8 cellular contexts compared by ENCODE assay signal in genomic region chr1:36342426-36343185, GRCh38. TPM values are rescaled to one million over a fixed set of nuclear protein-coding genes. Genes with fewer than 3 reads are reported as not detected.
DNase-seq lines count a peak whose midpoint lies in the region; ATAC-seq and TF ChIP-seq lines count a peak whose summit lies in the region.

No MANE protein-coding gene starts in this region.

- H3K27ac Mint-ChIP-seq in HFFc6 = peak overlapping the region; percentile 88
- H3K27ac Mint-ChIP-seq in stimulated activated naive B cell treated with anti-CD40 and anti-IgM and Interleukin-4, amounts not matched to agents 10 μg/mL and 1 μg/mL and 100 μg/mL, for 72 hours = no peak overlapping the region

- peaks cover 35% of the 10 kb centered on the region for H3K36me3 ChIP-seq in BJ (ENCODE audit: control insufficient read depth, insufficient read depth, low read length)
- no peaks in the 10 kb centered on the region for H3K36me3 ChIP-seq in breast epithelium
- H3K36me3 ChIP-seq in left lung = peaks cover 0 to 84% of the 10 kb centered on the region in 2 donors

- CTCF ChIA-PET in BJ (lab: Yijun Ruan, JAX) = interaction anchor here (0.5 to 7.0 kb wide), 29 partner anchors 9 to 256 kb away, joined by 3 to 88 read pairs (median 9); partner anchors contain the start of genes EVA1B, LSM10, SH3D21 and TRAPPC3

- POLR2A ChIA-PET in BJ (lab: Charles Lee) = interaction anchor here (0.6 to 0.8 kb wide), 2 partner anchors 45 to 78 kb away, joined by 4 to 5 read pairs; no protein-coding TSS in a partner anchor

- 0 out of 2 replicates have a peak overlapping the region, but pooled peaks have one; percentile 15 for H3K4me3 Mint-ChIP-seq in HFFc6
- H3K4me3 Mint-ChIP-seq in stimulated activated naive B cell treated with anti-CD40 and anti-IgM and Interleukin-4, amounts not matched to agents 10 μg/mL and 1 μg/mL and 100 μg/mL, for 72 hours = no peak overlapping the region

- peak overlapping the region; percentile 45 to 55 for H3K27ac ChIP-seq in breast epithelium
- H3K27ac ChIP-seq in left lung = peak overlapping the region; percentile 33 to 72

- ATAC-seq in left lung = peak; percentile 86
- ATAC-seq in stimulated activated naive B cell treated with anti-CD40 and anti-IgM and Interleukin-4, amounts not matched to agents 10 μg/mL and 1 μg/mL and 100 μg/mL, for 72 hours (replicated peaks) = peak; percentile 69 to 82
- ATAC-seq in GM18858 (IDR thresholded peaks at IDR 0.05; ENCODE audit: unreplicated experiment) = no peak
- ATAC-seq in HG03280 (IDR thresholded peaks at IDR 0.05; ENCODE audit: unreplicated experiment) = no peak

- no peaks in the 10 kb centered on the region; the same call in none of the 2 replicates for H3K27me3 Mint-ChIP-seq in HFFc6 (ENCODE audit: insufficient read depth)
- H3K27me3 Mint-ChIP-seq in stimulated activated naive B cell treated with anti-CD40 and anti-IgM and Interleukin-4, amounts not matched to agents 10 μg/mL and 1 μg/mL and 100 μg/mL, for 72 hours = no peaks in the 10 kb centered on the region

- peaks cover 30% of the 10 kb centered on the region for H3K4me1 Mint-ChIP-seq in HFFc6 (ENCODE audit: low read depth)
- H3K4me1 Mint-ChIP-seq in stimulated activated naive B cell treated with anti-CD40 and anti-IgM and Interleukin-4, amounts not matched to agents 10 μg/mL and 1 μg/mL and 100 μg/mL, for 72 hours = peaks cover 5 to 14% of the 10 kb centered on the region in 2 donors

- H3K27me3 ChIP-seq in BJ (ENCODE audit: control insufficient read depth, insufficient read depth, low read length) (no peaks in the 10 kb centered on the region), breast epithelium (no peaks in the 10 kb centered on the region), left lung (no peaks in the 10 kb centered on the region)

- no peaks in the 10 kb centered on the region for H3K9me3 Mint-ChIP-seq in HFFc6
- no peaks in the 10 kb centered on the region for H3K9me3 Mint-ChIP-seq in stimulated activated naive B cell treated with anti-CD40 and anti-IgM and Interleukin-4, amounts not matched to agents 10 μg/mL and 1 μg/mL and 100 μg/mL, for 72 hours

- DNase-seq in BJ (ENCODE audit: low read depth) (no peak), HFFc6 (peak; percentile 83), T-helper 2 cell (peak in 4 of 5 experiments; percentile 17 to 54 (median 38)), breast epithelium (ENCODE audit: low spot score in 2 of 2) (no peak), left lung (no peak)
- no peak for DNase-seq in stimulated activated naive B cell treated with anti-CD40 and anti-IgM and Interleukin-4, amounts not matched to agents 10 μg/mL and 1 μg/mL and 100 μg/mL, for 72 hours

- peaks cover 20% of the 10 kb centered on the region; the same call in 1 of the 2 replicates for H3K36me3 Mint-ChIP-seq in HFFc6 (ENCODE audit: low read depth)
- peaks cover 42 to 53% of the 10 kb centered on the region in 2 donors for H3K36me3 Mint-ChIP-seq in stimulated activated naive B cell treated with anti-CD40 and anti-IgM and Interleukin-4, amounts not matched to agents 10 μg/mL and 1 μg/mL and 100 μg/mL, for 72 hours

- intact Hi-C loops in breast epithelium (cut with DNase I; ENCODE audit: low total_unique reads) = loop anchor here (1.0 kb wide), 1 partner anchor 21 kb away; no protein-coding TSS in a partner anchor
- intact Hi-C loops in left lung (cut with DNase I) = loop anchor here in 1 of 2 donors (5.0 kb wide), 1 partner anchor 75 kb away; no protein-coding TSS in a partner anchor

- H3K4me1 ChIP-seq in breast epithelium = no peaks in the 10 kb centered on the region
- H3K4me1 ChIP-seq in left lung = peaks cover 0 to 50% of the 10 kb centered on the region in 2 donors

- peak; percentile 81 for TF ChIP-seq CTCF in BJ (IDR thresholded peaks at IDR 0.05; ENCODE audit: insufficient read depth, low read depth, low read length)
- TF ChIP-seq CTCF in HFFc6 (IDR thresholded peaks at IDR 0.05) = peak; percentile 87
- TF ChIP-seq CTCF in breast epithelium (IDR thresholded peaks at IDR 0.05) = peak in 2 of 3 donors; percentile 49 to 65
- TF ChIP-seq CTCF in left lung (IDR thresholded peaks at IDR 0.05) = peak; percentile 44 to 70

- H3K9me3 ChIP-seq in breast epithelium (no peaks in the 10 kb centered on the region), left lung (no peaks in the 10 kb centered on the region)

- H3K4me3 ChIP-seq in BJ (ENCODE audit: low read depth, low read length) (no peak overlapping the region), breast epithelium (no peak overlapping the region), left lung (no peak overlapping the region)

- no peak for TF ChIP-seq POLR2A in breast epithelium (IDR thresholded peaks at IDR 0.05)

RNA-seq across cellular contexts. Expression of gene EVA1B, which starts 19.2 kb away (rescaled TPM):
- 101 and 133 TPM in 2 replicates for polyA plus RNA-seq in BJ (2011; rRNA removed)
- 18.2 and 21.1 TPM in 2 replicates for polyA minus RNA-seq in BJ (2011; rRNA and poly(A)+ RNA removed)
- total RNA-seq in HFFc6 (2021; fragmentation: NEBNext Ultra II Directional; extraction: Animal tissue kit (Norgen Biotek cat#: 25700)) = 100 to 1,000 TPM; 152 to 206 (median 155) TPM
- total RNA-seq in breast epithelium (100 to 1,000 TPM in 2 of 3 donors, 10 to 100 TPM in 1; 62.1 to 129 (median 118) TPM), left lung (10 to 100 TPM; 34.2 to 34.7 TPM)

RNA-seq across cellular contexts. Expression of gene SH3D21, which starts 36.4 kb away (rescaled TPM):
- polyA plus RNA-seq in BJ (2011; rRNA removed) = 3.2 and 3.3 TPM in 2 replicates
- polyA minus RNA-seq in BJ (2011; rRNA and poly(A)+ RNA removed) = 2.3 and 4.5 TPM in 2 replicates
- 1 to 10 TPM; 2.7 to 5.3 (median 2.9) TPM for total RNA-seq in HFFc6 (2021; fragmentation: NEBNext Ultra II Directional; extraction: Animal tissue kit (Norgen Biotek cat#: 25700))
- 10 to 100 TPM in 2 of 3 donors, under 1 TPM in 1; 0.80 to 18.7 (median 18.0) TPM for total RNA-seq in breast epithelium
- 10 to 100 TPM in 1 of 2 donors, 1 to 10 TPM in 1; 7.1 to 25.9 TPM for total RNA-seq in left lung

RNA-seq across cellular contexts. Expression of gene STK40, which starts 43.1 kb away (rescaled TPM):
- 19.5 and 29.5 TPM in 2 replicates for polyA plus RNA-seq in BJ (2011; rRNA removed)
- polyA minus RNA-seq in BJ (2011; rRNA and poly(A)+ RNA removed) = 15.2 and 17.5 TPM in 2 replicates
- total RNA-seq in HFFc6 (2021; fragmentation: NEBNext Ultra II Directional; extraction: Animal tissue kit (Norgen Biotek cat#: 25700)) = 10 to 100 TPM; 24.1 to 26.5 (median 25.1) TPM
- total RNA-seq in breast epithelium (10 to 100 TPM; 22.5 to 36.0 (median 26.2) TPM), left lung (10 to 100 TPM; 54.7 to 97.7 TPM)

RNA-seq across cellular contexts. Expression of gene LSM10, which starts 55.1 kb away (rescaled TPM):
- polyA plus RNA-seq in BJ (2011; rRNA removed) = 64.0 and 86.5 TPM in 2 replicates
- 15.7 and 30.7 TPM in 2 replicates for polyA minus RNA-seq in BJ (2011; rRNA and poly(A)+ RNA removed)
- total RNA-seq in HFFc6 (2021; fragmentation: NEBNext Ultra II Directional; extraction: Animal tissue kit (Norgen Biotek cat#: 25700)) = 10 to 100 TPM; 44.6 to 58.7 (median 49.6) TPM
- total RNA-seq in breast epithelium (10 to 100 TPM; 31.8 to 49.5 (median 39.7) TPM), left lung (10 to 100 TPM; 33.5 to 41.4 TPM)

Comparison
In these comparisons a context has a peak if more than half of its experiments do, and no peak if none do; other contexts are left out.
1. DNase-seq: peak in HFFc6 (single experiment) and T-helper 2 cell (4 of 5); none in BJ (single experiment), breast epithelium (0 of 2), left lung (0 of 2) and stimulated activated naive B cell treated with anti-CD40 and anti-IgM and Interleukin-4, amounts not matched to agents 10 μg/mL and 1 μg/mL and 100 μg/mL, for 72 hours (single experiment).
2. ATAC-seq: peak in left lung (single experiment) and stimulated activated naive B cell treated with anti-CD40 and anti-IgM and Interleukin-4, amounts not matched to agents 10 μg/mL and 1 μg/mL and 100 μg/mL, for 72 hours (2 of 2); none in GM18858 (single experiment) and HG03280 (single experiment).
3. Peak in every context shown above with its lines, with median percentiles within 50 percentile points of each other: CTCF ChIP-seq.